Comparison of ENCODE assay signal across 11 cellular contexts in genomic region chr10:22597142-22597541, GRCh38.
DNase-seq lines count a peak whose midpoint lies in the region; ATAC-seq, FAIRE-seq and TF ChIP-seq lines count a peak whose summit lies in the region.
"Had no signal": no experiment of that assay in that cellular context is flagged by ENCODE, and none has a peak within 500 bp of the region (broad histone marks: within the 10 kb centered on the region; RNA-seq: fewer than 3 reads in every experiment).

No MANE protein-coding gene starts in this region.

- H3K4me1 ChIP-seq in cardiac muscle cell (ENCODE audit: low read depth) (peaks cover 14% of the 10 kb centered on the region), left ventricle myocardium inferior (peaks cover 11% of the 10 kb centered on the region), foreskin keratinocyte (peaks cover 8% of the 10 kb centered on the region)

- FAIRE-seq in urothelium cell line (lab: Jason Lieb, UNC): no peak

- peak overlapping the region; percentile 10 for H3K27ac ChIP-seq in cardiac muscle cell
- H3K27ac ChIP-seq in left ventricle myocardium inferior (replicated peaks): no peak overlapping the region
- H3K27ac ChIP-seq in foreskin keratinocyte: no peak overlapping the region
- H3K27ac ChIP-seq: parathyroid adenoma had no signal

- no peak for TF ChIP-seq CTCF in cardiac muscle cell (IDR thresholded peaks at IDR 0.05; ENCODE audit: low read depth, low read length)
- no peak for TF ChIP-seq CTCF in left ventricle myocardium inferior (IDR thresholded peaks at IDR 0.05; ENCODE audit: borderline replicate concordance)
- TF ChIP-seq CTCF in foreskin keratinocyte (conservative IDR thresholded peaks at IDR 0.05): no peak

- H3K27me3 ChIP-seq in cardiac muscle cell (no peaks in the 10 kb centered on the region), left ventricle myocardium inferior (ENCODE audit: low read depth) (no peaks in the 10 kb centered on the region), foreskin keratinocyte (no peaks in the 10 kb centered on the region)

- no peak for DNase-seq in cardiac muscle cell (ENCODE audit: low read depth in 1 of 2, low spot score in 1 of 2)
- no peak for DNase-seq in left ventricle myocardium inferior
- peak; percentile 30 for DNase-seq in central memory CD4-positive, alpha-beta T cell
- DNase-seq in urothelium cell line (ENCODE audit: low spot score): peak; percentile 37
- no peak for DNase-seq in foreskin keratinocyte
- DNase-seq in AG20443 (ENCODE audit: low spot score): no peak
- DNase-seq in activated CD4-positive, alpha-beta T cell treated with anti-CD3 and anti-CD28 coated beads for 1 hour: no peak
- DNase-seq: DMS153, NCI-H748 treated with DMSO at 0.1 percent for 48 hours had no signal

- H3K36me3 ChIP-seq in cardiac muscle cell (no peaks in the 10 kb centered on the region), left ventricle myocardium inferior (no peaks in the 10 kb centered on the region)

- H3K9me3 ChIP-seq in cardiac muscle cell (ENCODE audit: low read depth) (no peaks in the 10 kb centered on the region), left ventricle myocardium inferior (replicated peaks) (no peaks in the 10 kb centered on the region)

- H3K4me3 ChIP-seq in cardiac muscle cell: no peak overlapping the region
- no peak overlapping the region for H3K4me3 ChIP-seq in left ventricle myocardium inferior

- intact Hi-C loops in left ventricle myocardium inferior (cut with micrococcal nuclease): no loop called here

- peak; percentile 55 for ATAC-seq in HG03103 (IDR thresholded peaks at IDR 0.05; ENCODE audit: low read depth, unreplicated experiment)
- ATAC-seq in foreskin keratinocyte: no peak

Comparison
In these comparisons a context has a peak if more than half of its experiments do, and no peak if none do; other contexts are left out.
1. DNase-seq: peak in central memory CD4-positive, alpha-beta T cell (single experiment) and urothelium cell line (single experiment); none in cardiac muscle cell (0 of 2), left ventricle myocardium inferior (single experiment), foreskin keratinocyte (0 of 2), AG20443 (single experiment) and activated CD4-positive, alpha-beta T cell treated with anti-CD3 and anti-CD28 coated beads for 1 hour (single experiment).